In genomic region chr14:104708606-104709268, GRCh38 we compare ENCODE assay signal across 8 cellular contexts. TPM values are rescaled to one million over a fixed set of nuclear protein-coding genes. Genes with fewer than 3 reads are reported as not detected.
DNase-seq lines count a peak whose midpoint lies in the region; ATAC-seq and TF ChIP-seq lines count a peak whose summit lies in the region.

No MANE protein-coding gene starts in this region.

- H3K27ac Mint-ChIP-seq in activated naive CD8-positive, alpha-beta T cell treated with anti-CD3 and anti-CD28 coated beads, Interleukin-2, amount 10 ng/mL, durations not matched to agents 7 days and 5 days, result no peak overlapping the region

- no peak overlapping the region for H3K27ac ChIP-seq in left ventricle myocardium inferior (replicated peaks)
- H3K27ac ChIP-seq in gastrocnemius medialis, result no peak overlapping the region

- TF ChIP-seq CTCF in left ventricle myocardium inferior (IDR thresholded peaks at IDR 0.05; ENCODE audit: borderline replicate concordance) (peak; percentile 100), gastrocnemius medialis (IDR thresholded peaks at IDR 0.05 in 4 of 5, conservative IDR thresholded peaks at IDR 0.05 in 1 of 5) (peak; percentile 92 to 99 (median 95))

- intact Hi-C loops in left ventricle myocardium inferior (cut with micrococcal nuclease), result no loop called here
- intact Hi-C loops in gastrocnemius medialis (cut with DNase I; ENCODE audit: low total_unique reads), result loop anchor here (1.0 kb wide), 1 partner anchor 58 kb away; no protein-coding TSS in a partner anchor

- H3K36me3 ChIP-seq in left ventricle myocardium inferior, result peaks cover 71% of the 10 kb centered on the region
- H3K36me3 ChIP-seq in gastrocnemius medialis, result peaks cover 0 to 21% of the 10 kb centered on the region in 2 donors

- no peak for TF ChIP-seq POLR2A in gastrocnemius medialis (IDR thresholded peaks at IDR 0.05)

- H3K4me3 ChIP-seq in left ventricle myocardium inferior (no peak overlapping the region), gastrocnemius medialis (no peak overlapping the region)

- peaks cover 7% of the 10 kb centered on the region for H3K36me3 Mint-ChIP-seq in activated naive CD8-positive, alpha-beta T cell treated with anti-CD3 and anti-CD28 coated beads, Interleukin-2, amount 10 ng/mL, durations not matched to agents 7 days and 5 days

- no peaks in the 10 kb centered on the region for H3K27me3 Mint-ChIP-seq in activated naive CD8-positive, alpha-beta T cell treated with anti-CD3 and anti-CD28 coated beads, Interleukin-2, amount 10 ng/mL, durations not matched to agents 7 days and 5 days

- H3K4me1 Mint-ChIP-seq in activated naive CD8-positive, alpha-beta T cell treated with anti-CD3 and anti-CD28 coated beads, Interleukin-2, amount 10 ng/mL, durations not matched to agents 7 days and 5 days, result peaks cover 1% of the 10 kb centered on the region

- in situ Hi-C loops in KBM-7 (cut with MboI; ENCODE audit: low pct_unique_long_range_greater_than_20kb, low sequenced_read_pairs) (no loop called here), gastrocnemius medialis (cut with MboI; ENCODE audit: low sequenced_read_pairs in 4 of 4) (loop anchor here in 2 of 4 donors (5.0 kb wide), 1 partner anchor 61 kb away; no protein-coding TSS in a partner anchor)

- H3K9me3 Mint-ChIP-seq in activated naive CD8-positive, alpha-beta T cell treated with anti-CD3 and anti-CD28 coated beads, Interleukin-2, amount 10 ng/mL, durations not matched to agents 7 days and 5 days, result no peaks in the 10 kb centered on the region

- H3K9me3 ChIP-seq in left ventricle myocardium inferior (replicated peaks) (no peaks in the 10 kb centered on the region), gastrocnemius medialis (no peaks in the 10 kb centered on the region)

- ATAC-seq in activated naive CD8-positive, alpha-beta T cell treated with anti-CD3 and anti-CD28 coated beads, Interleukin-2, amount 10 ng/mL, durations not matched to agents 7 days and 5 days (ENCODE audit: low read depth), result peak; percentile 65
- peak; percentile 73 to 84 for ATAC-seq in gastrocnemius medialis

- POLR2A ChIA-PET in activated naive CD8-positive, alpha-beta T cell treated with anti-CD3 and anti-CD28 coated beads, Interleukin-2, amount 10 ng/mL, durations not matched to agents 7 days and 5 days (lab: Charles Lee), result interaction anchor here (1.1 kb wide), 1 partner anchor 43 kb away, joined by 4 read pairs; no protein-coding TSS in a partner anchor

- H3K27me3 ChIP-seq in left ventricle myocardium inferior (ENCODE audit: low read depth) (no peaks in the 10 kb centered on the region), gastrocnemius medialis (no peaks in the 10 kb centered on the region)

- H3K4me1 ChIP-seq in left ventricle myocardium inferior, result peaks cover 22% of the 10 kb centered on the region
- peaks cover 0 to 15% of the 10 kb centered on the region in 2 donors for H3K4me1 ChIP-seq in gastrocnemius medialis

- no peak overlapping the region for H3K4me3 Mint-ChIP-seq in activated naive CD8-positive, alpha-beta T cell treated with anti-CD3 and anti-CD28 coated beads, Interleukin-2, amount 10 ng/mL, durations not matched to agents 7 days and 5 days

- DNase-seq in NCI-H1436 (lab: John Stamatoyannopoulos, UW), result peak; percentile 68
- DNase-seq in NCI-H1436 treated with DMSO at 0.1 percent for 48 hours (lab: John Stamatoyannopoulos, UW), result no peak
- peak; percentile 74 for DNase-seq in KBM-7
- DNase-seq in SW480 (ENCODE audit: low spot score), result peak; percentile 54
- peak; percentile 85 for DNase-seq in activated naive CD8-positive, alpha-beta T cell treated with anti-CD3 and anti-CD28 coated beads, Interleukin-2, amount 10 ng/mL, durations not matched to agents 7 days and 5 days
- peak; percentile 67 for DNase-seq in left ventricle myocardium inferior
- DNase-seq in gastrocnemius medialis, result peak; percentile 40 to 64
- DNase-seq in cortex of kidney (lab: John Stamatoyannopoulos, UW), result no peak

RNA-seq across cellular contexts. Expression of gene ADSS1, which starts 15.3 kb away (rescaled TPM):
- 1 to 10 TPM; 2.4 to 2.8 TPM for total RNA-seq in activated naive CD8-positive, alpha-beta T cell treated with anti-CD3 and anti-CD28 coated beads, Interleukin-2, amount 10 ng/mL, durations not matched to agents 7 days and 5 days
- total RNA-seq in left ventricle myocardium inferior (218 TPM), gastrocnemius medialis (100 to 1,000 TPM; 165 to 577 (median 232) TPM)

RNA-seq across cellular contexts. Expression of gene INF2, which starts 19.3 kb away (rescaled TPM):
- 100 to 1,000 TPM; 107 to 110 TPM for total RNA-seq in activated naive CD8-positive, alpha-beta T cell treated with anti-CD3 and anti-CD28 coated beads, Interleukin-2, amount 10 ng/mL, durations not matched to agents 7 days and 5 days
- 28.5 TPM for total RNA-seq in left ventricle myocardium inferior
- 10 to 100 TPM; 11.6 to 34.6 (median 19.7) TPM for total RNA-seq in gastrocnemius medialis

RNA-seq across cellular contexts. Expression of gene SIVA1, which starts 44.2 kb away (rescaled TPM):
- 100 to 1,000 TPM; 110 to 126 TPM for total RNA-seq in activated naive CD8-positive, alpha-beta T cell treated with anti-CD3 and anti-CD28 coated beads, Interleukin-2, amount 10 ng/mL, durations not matched to agents 7 days and 5 days
- total RNA-seq in left ventricle myocardium inferior, result 55.6 TPM
- total RNA-seq in gastrocnemius medialis, result 100 to 1,000 TPM; 228 to 357 (median 264) TPM

Comparison
In these comparisons a context has a peak if more than half of its experiments do, and no peak if none do; other contexts are left out.
1. DNase-seq: peak in NCI-H1436 (single experiment), KBM-7 (single experiment), SW480 (single experiment), activated naive CD8-positive, alpha-beta T cell treated with anti-CD3 and anti-CD28 coated beads, Interleukin-2, amount 10 ng/mL, durations not matched to agents 7 days and 5 days (single experiment), left ventricle myocardium inferior (single experiment) and gastrocnemius medialis (2 of 2); none in NCI-H1436 treated with DMSO at 0.1 percent for 48 hours (single experiment) and cortex of kidney (single experiment).
2. RNA of gene ADSS1, which starts 15.3 kb away (total RNA-seq): 165 to 577 TPM in gastrocnemius medialis and 218 TPM in left ventricle myocardium inferior (single experiment); 2.4 to 2.8 TPM in activated naive CD8-positive, alpha-beta T cell treated with anti-CD3 and anti-CD28 coated beads, Interleukin-2, amount 10 ng/mL, durations not matched to agents 7 days and 5 days; every median in the first group is over 10 times any median in the second.